In the genomic region with DNA sequence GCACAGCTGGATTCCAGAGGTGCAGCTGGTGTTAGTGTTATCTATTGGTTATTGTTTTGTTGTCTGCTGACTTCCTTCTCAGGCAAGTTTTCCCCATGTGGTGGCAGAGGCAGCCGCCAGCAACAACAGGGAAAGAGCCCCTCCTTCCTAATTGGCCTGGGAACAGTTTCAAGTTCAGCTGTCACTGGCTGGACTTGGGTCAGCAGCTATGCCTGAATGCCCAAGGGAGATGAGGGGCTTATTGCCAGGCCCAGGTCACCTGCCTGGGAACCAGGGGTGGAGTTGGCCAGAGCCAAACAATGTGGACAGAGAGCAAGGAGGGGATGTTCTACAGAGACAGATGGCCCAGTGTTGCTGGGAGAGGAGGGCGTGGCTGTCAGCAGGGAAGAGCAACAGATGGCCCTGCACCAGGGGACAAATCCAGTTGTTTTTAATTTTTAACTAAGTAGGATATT, we compare ENCODE assay signal across 9 cellular contexts. TPM values are rescaled to one million over a fixed set of nuclear protein-coding genes. Genes with fewer than 3 reads are reported as not detected.
A peak's percentile ranks its signal among the peaks of the same experiment; 100 is the strongest.
DNase-seq lines count a peak whose midpoint lies in the region; ATAC-seq and TF ChIP-seq lines count a peak whose summit lies in the region.
"Had no signal": no experiment of that assay in that cellular context is flagged by ENCODE, and none has a peak within 500 bp of the region (broad histone marks: within the 10 kb centered on the region; RNA-seq: fewer than 3 reads in every experiment).

No MANE protein-coding gene starts in this region.

- no peak for TF ChIP-seq CTCF in HFF-Myc (IDR thresholded peaks at IDR 0.05; ENCODE audit: low read depth, low read length, missing control alignments)

- H3K27ac ChIP-seq in SJCRH30 = peak overlapping the region; percentile 11; the same call in 1 of the 2 replicates
- no peak overlapping the region for H3K27ac ChIP-seq in effector memory CD4-positive, alpha-beta T cell (ENCODE audit: insufficient read depth, low read length, poor library complexity, severe bottlenecking)
- H3K27ac ChIP-seq: epithelial cell of prostate had no signal

- no peak overlapping the region for H3K4me3 ChIP-seq in HFF-Myc (replicated peaks; ENCODE audit: low read depth, low read length)
- no peak overlapping the region for H3K4me3 ChIP-seq in SJCRH30
- no peak overlapping the region for H3K4me3 ChIP-seq in effector memory CD4-positive, alpha-beta T cell (ENCODE audit: insufficient read depth, low read depth, low read length, poor library complexity, severe bottlenecking)

- H3K27me3 ChIP-seq in SJCRH30 = no peaks in the 10 kb centered on the region
- no peaks in the 10 kb centered on the region for H3K27me3 ChIP-seq in effector memory CD4-positive, alpha-beta T cell (replicated peaks; ENCODE audit: control insufficient read depth, insufficient read depth, low read length, poor library complexity, severe bottlenecking)

- H3K4me1 ChIP-seq in SJCRH30 = peaks cover 17% of the 10 kb centered on the region
- peaks cover 5% of the 10 kb centered on the region for H3K4me1 ChIP-seq in effector memory CD4-positive, alpha-beta T cell (ENCODE audit: control insufficient read depth, insufficient read depth, low read length, poor library complexity, severe bottlenecking)

- intact Hi-C loops in posterior vena cava (cut with DNase I) = no loop called here

- no peak for ATAC-seq in GM19467 (IDR thresholded peaks at IDR 0.05; ENCODE audit: unreplicated experiment)
- no peak for ATAC-seq in GM18861 (IDR thresholded peaks at IDR 0.05; ENCODE audit: unreplicated experiment)
- no peak for ATAC-seq in GM21360 (IDR thresholded peaks at IDR 0.05; ENCODE audit: unreplicated experiment)

- no peaks in the 10 kb centered on the region; the same call in 1 of the 2 replicates for H3K9me3 ChIP-seq in SJCRH30 (replicated peaks)
- H3K9me3 ChIP-seq in effector memory CD4-positive, alpha-beta T cell (ENCODE audit: control insufficient read depth, low read length) = no peaks in the 10 kb centered on the region

- peak; percentile 36 for DNase-seq in HFF-Myc (ENCODE audit: extremely low read depth, low read depth)
- DNase-seq in SJCRH30 = peak; percentile 90 to 93
- peak; percentile 14 for DNase-seq in glomerular visceral epithelial cell (ENCODE audit: extremely low spot score)
- peak; percentile 85 for DNase-seq in posterior vena cava (ENCODE audit: low spot score)
- DNase-seq in effector memory CD4-positive, alpha-beta T cell = no peak

- H3K36me3 ChIP-seq in SJCRH30 = 0 out of 2 replicates have a peak, but pooled peaks cover under 1% of the 10 kb centered on the region
- H3K36me3 ChIP-seq in effector memory CD4-positive, alpha-beta T cell (ENCODE audit: control insufficient read depth, insufficient read depth, low read length) = peaks cover 7% of the 10 kb centered on the region

RNA-seq across cellular contexts. Expression of gene TPCN1, which starts 38.3 kb away (rescaled TPM):
- total RNA-seq in SJCRH30 (2014; rRNA removed; shearing (Covaris generic)) = 14.3 and 18.4 TPM in 2 replicates
- total RNA-seq in posterior vena cava = 10 to 100 TPM; 28.8 to 50.8 TPM

Comparison
In these comparisons a context has a peak if more than half of its experiments do, and no peak if none do; other contexts are left out.
1. DNase-seq: peak in HFF-Myc (single experiment), SJCRH30 (2 of 2), glomerular visceral epithelial cell (single experiment) and posterior vena cava (single experiment); none in effector memory CD4-positive, alpha-beta T cell (0 of 3).